ENCODE assay signal across 10 cellular contexts in the genomic region with DNA sequence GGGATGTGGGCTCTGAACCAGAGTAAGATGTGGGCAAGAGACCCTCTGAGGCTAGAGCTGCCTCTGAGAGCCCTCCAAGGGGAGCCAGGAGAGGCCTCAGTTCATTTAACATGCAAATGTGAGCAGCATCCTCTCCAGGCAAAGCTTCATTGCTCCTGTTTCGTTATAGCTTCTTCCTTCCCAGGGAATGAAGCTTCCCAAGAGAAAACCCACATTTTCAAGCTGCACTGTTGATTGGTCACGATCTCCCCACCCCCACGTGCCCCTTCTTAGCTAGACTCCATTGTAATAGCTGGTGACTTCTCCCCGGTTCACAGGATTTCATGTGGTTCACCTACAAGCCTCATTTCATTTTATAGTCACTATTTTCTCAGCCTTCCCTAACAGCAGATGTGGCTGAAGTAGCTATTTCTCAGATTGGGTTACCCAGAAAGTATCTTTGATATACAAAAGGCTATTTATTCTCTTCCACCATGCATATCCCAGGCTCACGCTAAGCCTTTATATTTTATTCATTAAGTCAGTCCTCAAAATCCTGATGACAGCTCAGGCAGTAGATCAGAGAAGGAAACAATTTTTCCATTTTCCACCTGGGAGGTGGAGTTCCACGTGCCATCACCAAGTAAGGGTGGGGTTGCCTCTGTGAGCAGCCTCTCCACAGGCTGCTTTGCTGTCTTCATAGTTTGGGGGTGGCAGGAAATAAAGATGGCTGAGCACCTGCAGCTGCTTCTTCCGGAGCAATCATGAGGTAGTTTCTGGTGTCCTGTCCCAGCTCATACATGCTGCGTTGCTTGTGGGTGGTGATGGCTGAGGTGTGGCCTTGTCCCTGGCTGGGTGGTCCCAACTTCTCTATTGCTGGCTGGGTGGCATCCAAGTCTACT.
DNase-seq lines count a peak whose midpoint lies in the region; ATAC-seq and TF ChIP-seq lines count a peak whose summit lies in the region.
"Had no signal": no experiment of that assay in that cellular context is flagged by ENCODE, and none has a peak within 500 bp of the region (broad histone marks: within the 10 kb centered on the region; RNA-seq: fewer than 3 reads in every experiment).

No MANE protein-coding gene starts in this region.

- H3K4me1 ChIP-seq in tibial artery, result peaks cover 0 to 80% (median 55%) of the 10 kb centered on the region in 4 donors

- H3K9me3 Mint-ChIP-seq in activated T-cell treated with anti-CD3 and anti-CD28 coated beads, Interleukin-2, amount 50 U/mL, for 72 hours, result no peaks in the 10 kb centered on the region

- no peaks in the 10 kb centered on the region for H3K36me3 ChIP-seq in tibial artery

- DNase-seq in NCI-H2196 (lab: John Stamatoyannopoulos, UW; ENCODE audit: unreplicated experiment), result peak; percentile 34
- no peak for DNase-seq in NCI-H2196 treated with DMSO at 0.1 percent for 48 hours (lab: John Stamatoyannopoulos, UW; ENCODE audit: unreplicated experiment)
- no peak for DNase-seq in T-helper 17 cell
- peak; percentile 38 for DNase-seq in medulla oblongata (ENCODE audit: extremely low spot score)
- no peak for DNase-seq in tibial artery
- no peak for DNase-seq in activated T-cell treated with anti-CD3 and anti-CD28 coated beads, Interleukin-2, amount 50 U/mL, for 72 hours
- DNase-seq in T1000 (lab: John Stamatoyannopoulos, UW), result no peak
- DNase-seq: activated naive CD4-positive, alpha-beta T cell treated with Interleukin-2 at 50 U/mL for 16 hours; effector CD8-positive, alpha-beta T cell had no signal

- H3K4me3 ChIP-seq in tibial artery, result no peak overlapping the region

- peaks cover 4% of the 10 kb centered on the region for H3K4me1 Mint-ChIP-seq in T-helper 17 cell
- no peaks in the 10 kb centered on the region for H3K4me1 Mint-ChIP-seq in activated T-cell treated with anti-CD3 and anti-CD28 coated beads, Interleukin-2, amount 50 U/mL, for 72 hours (ENCODE audit: low read depth)

- no peaks in the 10 kb centered on the region for H3K9me3 ChIP-seq in T-helper 17 cell (ENCODE audit: control insufficient read depth, low read length, poor library complexity, severe bottlenecking)
- no peaks in the 10 kb centered on the region for H3K9me3 ChIP-seq in tibial artery

- H3K27me3 Mint-ChIP-seq in T-helper 17 cell, result peaks cover 5% of the 10 kb centered on the region
- no peaks in the 10 kb centered on the region for H3K27me3 Mint-ChIP-seq in activated T-cell treated with anti-CD3 and anti-CD28 coated beads, Interleukin-2, amount 50 U/mL, for 72 hours (ENCODE audit: low read depth)

- H3K4me3 Mint-ChIP-seq in T-helper 17 cell, result no peak overlapping the region
- H3K4me3 Mint-ChIP-seq in activated T-cell treated with anti-CD3 and anti-CD28 coated beads, Interleukin-2, amount 50 U/mL, for 72 hours, result no peak overlapping the region

- no peak for TF ChIP-seq CTCF in tibial artery (IDR thresholded peaks at IDR 0.05)

- intact Hi-C loops in tibial artery (cut with DNase I; ENCODE audit: low total_unique reads), result no loop called here

- H3K27ac ChIP-seq in tibial artery, result peak overlapping the region; percentile 78 to 82

- H3K27ac Mint-ChIP-seq in T-helper 17 cell, result peak overlapping the region; percentile 59
- no peak overlapping the region for H3K27ac Mint-ChIP-seq in activated T-cell treated with anti-CD3 and anti-CD28 coated beads, Interleukin-2, amount 50 U/mL, for 72 hours

- ATAC-seq in T-helper 17 cell, result no peak
- ATAC-seq in activated T-cell treated with anti-CD3 and anti-CD28 coated beads, Interleukin-2, amount 50 U/mL, for 72 hours (replicated peaks in 1 of 2), result no peak
- no peak for ATAC-seq in GM18511 (IDR thresholded peaks at IDR 0.05; ENCODE audit: unreplicated experiment)

- H3K36me3 Mint-ChIP-seq in T-helper 17 cell (ENCODE audit: low read depth), result no peaks in the 10 kb centered on the region
- H3K36me3 Mint-ChIP-seq in activated T-cell treated with anti-CD3 and anti-CD28 coated beads, Interleukin-2, amount 50 U/mL, for 72 hours (ENCODE audit: insufficient read depth in 2 of 2), result no peaks in the 10 kb centered on the region

- H3K27me3 ChIP-seq in tibial artery, result no peaks in the 10 kb centered on the region

Comparison
In these comparisons a context has a peak if more than half of its experiments do, and no peak if none do; other contexts are left out.
1. DNase-seq: peak in NCI-H2196 (single experiment) and medulla oblongata (single experiment); none in NCI-H2196 treated with DMSO at 0.1 percent for 48 hours (single experiment), T-helper 17 cell (0 of 3), tibial artery (0 of 2), activated T-cell treated with anti-CD3 and anti-CD28 coated beads, Interleukin-2, amount 50 U/mL, for 72 hours (0 of 2) and T1000 (single experiment).